ENCODE assay signal across 30 cellular contexts in the genomic region with DNA sequence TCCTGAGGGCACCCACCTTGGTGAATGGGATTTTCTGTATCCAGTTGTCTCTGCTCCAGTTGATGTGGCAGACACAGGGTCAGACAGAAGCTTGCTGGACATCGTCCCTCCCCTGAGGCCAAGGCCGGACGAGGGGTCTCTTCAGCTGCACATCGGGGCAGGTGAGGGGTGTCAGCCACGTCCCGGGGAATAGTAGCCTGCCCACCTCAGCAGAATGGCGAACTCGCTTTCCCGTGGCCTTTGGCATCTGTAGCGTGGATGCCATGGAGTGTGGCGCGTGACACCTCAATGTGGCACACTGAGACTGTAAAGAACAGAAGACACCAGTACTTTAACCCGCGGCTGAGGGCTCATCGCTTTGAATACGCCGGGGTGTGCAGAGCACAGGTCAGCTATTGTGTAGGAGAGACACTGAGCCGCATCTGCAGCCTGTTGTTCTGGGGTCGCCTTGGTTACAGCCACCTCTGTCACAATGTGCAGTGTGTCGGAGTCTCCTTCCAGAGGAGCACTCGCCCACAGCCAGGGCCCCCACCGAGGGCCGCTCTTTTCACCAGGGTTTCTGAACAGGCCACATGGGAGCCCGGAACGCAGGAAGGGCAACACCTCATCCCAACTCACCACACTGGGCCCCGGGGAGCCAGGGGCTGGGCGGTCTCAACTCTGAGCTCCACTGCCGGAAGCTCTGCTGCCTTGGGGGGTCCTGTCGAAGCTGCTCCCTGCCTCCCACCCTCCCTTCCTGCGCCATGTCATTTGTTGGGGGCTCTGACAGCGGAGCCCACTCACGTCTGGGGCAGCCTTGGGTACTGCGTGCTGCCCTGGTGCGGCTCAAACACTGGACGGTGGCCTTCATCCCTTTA.
DNase-seq lines count a peak whose midpoint lies in the region; ATAC-seq and TF ChIP-seq lines count a peak whose summit lies in the region.
"Had no signal": no experiment of that assay in that cellular context is flagged by ENCODE, and none has a peak within 500 bp of the region (broad histone marks: within the 10 kb centered on the region; RNA-seq: fewer than 3 reads in every experiment).

No MANE protein-coding gene starts in this region.

- H3K4me3 Mint-ChIP-seq in neural progenitor cell: no peak overlapping the region
- H3K4me3 Mint-ChIP-seq: CD8-positive, alpha-beta memory T cell; GM23338; HFFc6 had no signal

- ATAC-seq in right cardiac atrium (peak in 1 of 2 donors; percentile 2), left cardiac atrium (no peak), sciatic nerve (peak; percentile 45)
- ATAC-seq: A549, PC-3 had no signal

- no peak for TF ChIP-seq POLR2A in transverse colon (IDR thresholded peaks at IDR 0.05)

- 86% methylated on average over 35 of the region's 35 CpGs for WGBS in right cardiac atrium
- WGBS in transverse colon (ENCODE audit: low coverage in 1 of 2), 2 donors: 90% methylated on average over 33 of the region's 35 CpGs; no CpG with 5 or more reads in 1 of the 2 donors

- no peaks in the 10 kb centered on the region for H3K36me3 ChIP-seq in neural progenitor cell
- H3K36me3 ChIP-seq in transverse colon: no peaks in the 10 kb centered on the region
- H3K36me3 ChIP-seq: HAP-1 had no signal

- DNase-seq in right cardiac atrium (peak in 2 of 3 donors; percentile 28 to 53), left cardiac atrium (no peak), NCI-H526 treated with DMSO at 0.1 percent for 48 hours (lab: John Stamatoyannopoulos, UW) (peak; percentile 9), neural progenitor cell (ENCODE audit: low spot score) (peak; percentile 79), sciatic nerve (ENCODE audit: low spot score) (no peak), transverse colon (no peak), cerebellum (ENCODE audit: low spot score) (no peak)
- DNase-seq: AML-193; CD8-positive, alpha-beta memory T cell; DMS153; HFFc6; IMR-90; MM.1S; NCI-H1048; NCI-H1417; NCI-H1694; NCI-H2029 treated with DMSO at 0.1 percent for 48 hours; NCI-H2171; NCI-H226; NCI-H510A; NCI-H82; NK-92 treated with Interleukin-12 subunit alpha and Interleukin-12 subunit beta, amount 100 ng/mL, for 24 hours; PC-3; SK-N-SH; SW 1271 had no signal

- H3K79me2 ChIP-seq in neural progenitor cell (ENCODE audit: low read depth): no peaks in the 10 kb centered on the region

- intact Hi-C loops in right cardiac atrium (cut with DNase I) (no loop called here), left cardiac atrium (cut with DNase I) (no loop called here), sciatic nerve (cut with DNase I) (no loop called here), transverse colon (cut with DNase I; ENCODE audit: low total_unique reads) (no loop called here)

- H3F3A ChIP-seq in neural progenitor cell (ENCODE audit: low read depth): no peaks in the 10 kb centered on the region

- TF ChIP-seq EP300 in transverse colon (IDR thresholded peaks at IDR 0.05; ENCODE audit: low read depth): no peak

- H3K9me3 ChIP-seq in right cardiac atrium (ENCODE audit: control insufficient read depth, low read length) (no peaks in the 10 kb centered on the region), neural progenitor cell (ENCODE audit: low read depth) (no peaks in the 10 kb centered on the region), transverse colon (no peaks in the 10 kb centered on the region)
- H3K9me3 ChIP-seq: A549, HAP-1, SK-N-SH had no signal

- H3K36me3 Mint-ChIP-seq in neural progenitor cell: no peaks in the 10 kb centered on the region
- H3K36me3 Mint-ChIP-seq: CD8-positive, alpha-beta memory T cell had no signal

- peak overlapping the region; percentile 50 for H2AFZ ChIP-seq in neural progenitor cell (replicated peaks)
- H2AFZ ChIP-seq: GM23338 had no signal

- H3K27me3 ChIP-seq in right cardiac atrium (ENCODE audit: control insufficient read depth, insufficient read depth) (no peaks in the 10 kb centered on the region), neural progenitor cell (no peaks in the 10 kb centered on the region), transverse colon (no peaks in the 10 kb centered on the region)

- H3K4me1 ChIP-seq in right cardiac atrium (ENCODE audit: control insufficient read depth, insufficient read depth, low read length) (no peaks in the 10 kb centered on the region), neural progenitor cell (peaks cover 16% of the 10 kb centered on the region), transverse colon (peaks cover 0 to 6% (median 3%) of the 10 kb centered on the region in 4 donors)
- H3K4me1 ChIP-seq: HAP-1 had no signal

- no peak overlapping the region for H3K9ac ChIP-seq in neural progenitor cell
- H3K9ac ChIP-seq: KMS-11, SK-N-SH had no signal

- peaks cover 50% of the 10 kb centered on the region for H3K4me1 Mint-ChIP-seq in neural progenitor cell
- H3K4me1 Mint-ChIP-seq: GM23338 had no signal

- peak overlapping the region; percentile 66 for H3K27ac Mint-ChIP-seq in neural progenitor cell
- H3K27ac Mint-ChIP-seq: CD8-positive, alpha-beta memory T cell; GM23338; HFFc6 had no signal

- H3K27ac ChIP-seq in right cardiac atrium (ENCODE audit: low read length) (no peak overlapping the region), neural progenitor cell (no peak overlapping the region), transverse colon (no peak overlapping the region)
- H3K27ac ChIP-seq: A549, C4-2B, KMS-11 had no signal

- H3K4me3 ChIP-seq in right cardiac atrium (ENCODE audit: low read length) (no peak overlapping the region), neural progenitor cell (no peak overlapping the region), transverse colon (no peak overlapping the region)
- H3K4me3 ChIP-seq: A549, GM23338, HAP-1 had no signal

- in situ Hi-C loops in transverse colon (cut with MboI; ENCODE audit: low pct_ligation_motif_present in 1 of 4, low pct_unique_long_range_greater_than_20kb in 1 of 4, low sequenced_read_pairs in 3 of 4): no loop called here

- no peaks in the 10 kb centered on the region for H3K9me3 Mint-ChIP-seq in neural progenitor cell
- H3K9me3 Mint-ChIP-seq: CD8-positive, alpha-beta memory T cell; GM23338 had no signal

- H3K27me3 Mint-ChIP-seq in neural progenitor cell (ENCODE audit: insufficient read depth, low read depth): peaks cover 12% of the 10 kb centered on the region

- no peaks in the 10 kb centered on the region for H4K20me1 ChIP-seq in neural progenitor cell (ENCODE audit: low read depth)

- TF ChIP-seq CTCF in neural progenitor cell (IDR thresholded peaks at IDR 0.05) (no peak), transverse colon (IDR thresholded peaks at IDR 0.05) (no peak)

- H3K4me2 ChIP-seq in neural progenitor cell: peak overlapping the region; percentile 45
- H3K4me2 ChIP-seq: A549, GM23338, KMS-11, SK-N-SH had no signal

Comparison
In these comparisons a context has a peak if more than half of its experiments do, and no peak if none do; other contexts are left out.
1. DNase-seq: peak in right cardiac atrium (2 of 3), NCI-H526 treated with DMSO at 0.1 percent for 48 hours (single experiment) and neural progenitor cell (single experiment); none in left cardiac atrium (single experiment), sciatic nerve (single experiment), transverse colon (single experiment) and cerebellum (single experiment).